In the genomic region with DNA sequence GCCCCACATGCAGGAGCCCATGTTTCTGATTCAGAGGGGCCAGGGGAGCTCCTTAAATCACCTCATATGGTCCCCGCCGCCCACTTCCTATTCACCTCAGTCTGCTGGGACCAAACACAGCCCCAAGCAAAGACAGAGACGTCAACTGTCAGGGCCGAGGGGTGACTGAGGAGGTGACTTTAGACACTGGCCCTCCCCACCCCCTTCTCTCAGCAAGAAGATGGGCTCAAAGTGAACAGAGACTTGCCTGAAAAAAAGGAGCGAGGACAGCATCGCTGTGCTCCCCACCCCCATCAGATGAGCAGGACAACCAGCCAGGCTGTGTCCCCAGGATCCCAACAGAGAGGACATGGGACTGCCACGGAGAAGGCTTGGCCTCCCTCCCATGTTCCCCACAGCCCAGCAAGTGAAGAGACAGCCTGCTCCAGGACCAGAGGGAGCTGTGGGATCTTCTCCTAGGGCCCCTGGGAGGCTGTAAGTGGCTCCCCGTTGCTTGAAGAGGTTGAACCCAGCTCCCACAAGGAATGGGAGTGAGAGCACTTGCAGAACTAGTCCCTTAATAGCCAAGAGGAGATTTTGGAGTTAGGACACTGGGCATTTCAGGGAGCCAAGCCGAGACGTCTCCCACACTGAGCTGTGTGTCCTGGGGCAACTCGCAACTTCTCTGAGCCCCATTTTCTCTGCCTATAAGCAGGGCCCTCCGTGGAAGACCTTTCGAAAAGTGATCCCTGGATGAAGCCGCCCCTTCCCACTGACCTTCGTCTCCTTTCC, we compare ENCODE assay signal across 1 cellular context.
TF ChIP-seq lines count a peak whose summit lies in the region.

No MANE protein-coding gene starts in this region.

TF ChIP-seq in HEK293, 187 proteins besides CTCF, POLR2A, EP300 and RAD21 (continued from another document):
- TF ChIP-seq HOXD13 (CRISPR knock-in tag; IDR thresholded peaks at IDR 0.05; ENCODE audit: borderline replicate concordance): no peak
- peak; percentile 90 for TF ChIP-seq ZIC2 (tag by site-specific recombination; IDR thresholded peaks at IDR 0.05)
